15 cellular contexts compared by ENCODE assay signal in the genomic region with DNA sequence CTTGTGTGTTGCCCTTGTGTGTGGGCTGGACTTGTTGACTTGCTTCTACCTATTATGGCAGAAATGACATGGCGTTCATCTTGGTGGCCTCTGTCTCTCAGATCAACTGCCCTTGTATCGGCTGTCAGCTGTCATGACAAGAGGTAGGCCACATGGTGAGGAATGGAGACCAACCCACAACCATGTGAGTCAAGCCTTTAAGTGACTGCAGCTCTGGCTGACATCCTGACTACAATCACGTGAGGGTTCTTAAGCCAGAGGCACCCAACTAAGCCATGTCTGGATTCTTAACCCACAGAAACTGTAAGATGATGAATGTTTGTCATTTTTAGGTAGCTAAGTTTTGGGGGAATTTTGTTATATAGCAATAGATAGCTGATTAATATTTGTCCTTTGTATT.
DNase-seq lines count a peak whose midpoint lies in the region; ATAC-seq and TF ChIP-seq lines count a peak whose summit lies in the region.
"Had no signal": no experiment of that assay in that cellular context is flagged by ENCODE, and none has a peak within 500 bp of the region (broad histone marks: within the 10 kb centered on the region; RNA-seq: fewer than 3 reads in every experiment).

No MANE protein-coding gene starts in this region.

- no peaks in the 10 kb centered on the region for H4K20me1 ChIP-seq in MM.1S (ENCODE audit: insufficient read depth, low read length)

- DNase-seq in activated CD4-positive, alpha-beta T cell treated with anti-CD3 and anti-CD28 coated beads for 36 hours, result peak; percentile 14
- DNase-seq in activated CD4-positive, alpha-beta T cell treated with anti-CD3 and anti-CD28 coated beads, Interleukin-2, amount 10 ng/mL, durations not matched to agents 7 days and 5 days, result no peak
- DNase-seq in Daoy (ENCODE audit: low read depth) (peak; percentile 32), SJCRH30 (peak in 1 of 2 experiments; percentile 49), left lung (no peak), Ammon's horn (ENCODE audit: low spot score) (no peak), MM.1S (no peak), D341Med (ENCODE audit: low spot score) (no peak)
- DNase-seq: AML-193, NCI-H2029 treated with DMSO at 0.1 percent for 48 hours, NCI-H526, PC-3 had no signal

- H2AFZ ChIP-seq in MM.1S (ENCODE audit: low read length), result no peak overlapping the region

- no peaks in the 10 kb centered on the region for H3K79me2 ChIP-seq in MM.1S (ENCODE audit: low read length)

- H3K4me1 ChIP-seq in SJCRH30, result peaks cover 56% of the 10 kb centered on the region
- H3K4me1 ChIP-seq in left lung, result no peaks in the 10 kb centered on the region
- no peaks in the 10 kb centered on the region for H3K4me1 ChIP-seq in MM.1S (ENCODE audit: low read length)

- H3K27ac Mint-ChIP-seq in activated CD4-positive, alpha-beta T cell treated with anti-CD3 and anti-CD28 coated beads for 36 hours, result no peak overlapping the region
- H3K27ac Mint-ChIP-seq in activated CD4-positive, alpha-beta T cell treated with anti-CD3 and anti-CD28 coated beads, Interleukin-2, amount 10 ng/mL, durations not matched to agents 7 days and 5 days, result no peak overlapping the region
- H3K27ac Mint-ChIP-seq: CD4-positive, CD25-positive, alpha-beta regulatory T cell had no signal

- intact Hi-C loops in activated CD4-positive, alpha-beta T cell treated with anti-CD3 and anti-CD28 coated beads for 36 hours (cut with DNase I, micrococcal nuclease), result no loop called here
- intact Hi-C loops in left lung (cut with DNase I), result no loop called here

- no peaks in the 10 kb centered on the region for H3K9me2 ChIP-seq in MM.1S (replicated peaks; ENCODE audit: insufficient read depth, low read length)

- peak; percentile 39 for ATAC-seq in activated CD4-positive, alpha-beta T cell treated with anti-CD3 and anti-CD28 coated beads for 36 hours
- ATAC-seq in left lung, result peak; percentile 44
- ATAC-seq: PC-3 had no signal

- H3K27ac ChIP-seq in SJCRH30 (peak overlapping the region; percentile 99), left lung (no peak overlapping the region), MM.1S (ENCODE audit: low read length) (no peak overlapping the region)
- H3K27ac ChIP-seq: KMS-11, SK-N-MC had no signal

- H3K4me3 Mint-ChIP-seq in activated CD4-positive, alpha-beta T cell treated with anti-CD3 and anti-CD28 coated beads for 36 hours, result no peak overlapping the region
- H3K4me3 Mint-ChIP-seq in activated CD4-positive, alpha-beta T cell treated with anti-CD3 and anti-CD28 coated beads, Interleukin-2, amount 10 ng/mL, durations not matched to agents 7 days and 5 days, result no peak overlapping the region

- CTCF ChIA-PET in activated CD4-positive, alpha-beta T cell treated with anti-CD3 and anti-CD28 coated beads for 36 hours (lab: Charles Lee), result no interaction called here
- CTCF ChIA-PET in activated CD4-positive, alpha-beta T cell treated with anti-CD3 and anti-CD28 coated beads, Interleukin-2, amount 10 ng/mL, durations not matched to agents 7 days and 5 days (lab: Charles Lee), result interaction anchor here (0.6 kb wide), 1 partner anchor 1103 kb away, joined by 3 read pairs; no protein-coding TSS in a partner anchor

- peaks cover 8% of the 10 kb centered on the region for H3K4me1 Mint-ChIP-seq in activated CD4-positive, alpha-beta T cell treated with anti-CD3 and anti-CD28 coated beads for 36 hours
- peaks cover 2% of the 10 kb centered on the region for H3K4me1 Mint-ChIP-seq in activated CD4-positive, alpha-beta T cell treated with anti-CD3 and anti-CD28 coated beads, Interleukin-2, amount 10 ng/mL, durations not matched to agents 7 days and 5 days

- no peak overlapping the region for H3K9ac ChIP-seq in MM.1S (ENCODE audit: low read length)
- H3K9ac ChIP-seq: KMS-11 had no signal

- no peaks in the 10 kb centered on the region for H3F3A ChIP-seq in MM.1S (ENCODE audit: insufficient read depth, low read length)

- H3K27me3 ChIP-seq in SJCRH30, result no peaks in the 10 kb centered on the region
- peaks cover 0 to 11% of the 10 kb centered on the region in 2 donors for H3K27me3 ChIP-seq in left lung
- H3K27me3 ChIP-seq in MM.1S (replicated peaks; ENCODE audit: insufficient read depth, low read length), result no peaks in the 10 kb centered on the region

- H3K9me3 Mint-ChIP-seq in activated CD4-positive, alpha-beta T cell treated with anti-CD3 and anti-CD28 coated beads for 36 hours (ENCODE audit: low read depth), result no peaks in the 10 kb centered on the region
- H3K9me3 Mint-ChIP-seq in activated CD4-positive, alpha-beta T cell treated with anti-CD3 and anti-CD28 coated beads, Interleukin-2, amount 10 ng/mL, durations not matched to agents 7 days and 5 days, result no peaks in the 10 kb centered on the region
- H3K9me3 Mint-ChIP-seq: CD4-positive, CD25-positive, alpha-beta regulatory T cell had no signal

- peaks cover 32% of the 10 kb centered on the region for H3K27me3 Mint-ChIP-seq in activated CD4-positive, alpha-beta T cell treated with anti-CD3 and anti-CD28 coated beads for 36 hours
- peaks cover 14% of the 10 kb centered on the region for H3K27me3 Mint-ChIP-seq in activated CD4-positive, alpha-beta T cell treated with anti-CD3 and anti-CD28 coated beads, Interleukin-2, amount 10 ng/mL, durations not matched to agents 7 days and 5 days

- H3K9me3 ChIP-seq in SJCRH30 (replicated peaks) (no peaks in the 10 kb centered on the region), left lung (no peaks in the 10 kb centered on the region), MM.1S (replicated peaks; ENCODE audit: insufficient read depth, low read length) (no peaks in the 10 kb centered on the region)

- H3K36me3 ChIP-seq in SJCRH30 (no peaks in the 10 kb centered on the region), left lung (no peaks in the 10 kb centered on the region), MM.1S (replicated peaks; ENCODE audit: insufficient read depth, low read length) (no peaks in the 10 kb centered on the region)

- no peak overlapping the region for H3K4me3 ChIP-seq in SJCRH30
- H3K4me3 ChIP-seq in left lung, result no peak overlapping the region
- H3K4me3 ChIP-seq in MM.1S (ENCODE audit: low read length), result no peak overlapping the region
- H3K4me3 ChIP-seq: SK-N-MC had no signal

- no peaks in the 10 kb centered on the region for H3K36me3 Mint-ChIP-seq in activated CD4-positive, alpha-beta T cell treated with anti-CD3 and anti-CD28 coated beads for 36 hours (ENCODE audit: low read depth)
- H3K36me3 Mint-ChIP-seq in activated CD4-positive, alpha-beta T cell treated with anti-CD3 and anti-CD28 coated beads, Interleukin-2, amount 10 ng/mL, durations not matched to agents 7 days and 5 days (ENCODE audit: low read depth), result no peaks in the 10 kb centered on the region
- H3K36me3 Mint-ChIP-seq: CD4-positive, CD25-positive, alpha-beta regulatory T cell had no signal

- TF ChIP-seq CTCF in left lung (IDR thresholded peaks at IDR 0.05), result no peak
- TF ChIP-seq CTCF in MM.1S (IDR thresholded peaks at IDR 0.05; ENCODE audit: low read length), result no peak

- no peak overlapping the region for H3K4me2 ChIP-seq in MM.1S (ENCODE audit: low read depth, low read length)
- H3K4me2 ChIP-seq: KMS-11 had no signal

- POLR2A ChIA-PET in activated CD4-positive, alpha-beta T cell treated with anti-CD3 and anti-CD28 coated beads for 36 hours (lab: Charles Lee), result no interaction called here
- POLR2A ChIA-PET in activated CD4-positive, alpha-beta T cell treated with anti-CD3 and anti-CD28 coated beads, Interleukin-2, amount 10 ng/mL, durations not matched to agents 7 days and 5 days (lab: Charles Lee), result no interaction called here

Comparison
In these comparisons a context has a peak if more than half of its experiments do, and no peak if none do; other contexts are left out.
1. DNase-seq: peak in activated CD4-positive, alpha-beta T cell treated with anti-CD3 and anti-CD28 coated beads for 36 hours (single experiment) and Daoy (single experiment); none in activated CD4-positive, alpha-beta T cell treated with anti-CD3 and anti-CD28 coated beads, Interleukin-2, amount 10 ng/mL, durations not matched to agents 7 days and 5 days (single experiment), left lung (0 of 2), Ammon's horn (single experiment), MM.1S (single experiment) and D341Med (single experiment).